14 cellular contexts compared by ENCODE assay signal in genomic region chr1:8364528-8365442, GRCh38. TPM values are rescaled to one million over a fixed set of nuclear protein-coding genes. Genes with fewer than 3 reads are reported as not detected.
DNase-seq lines count a peak whose midpoint lies in the region; ATAC-seq and TF ChIP-seq lines count a peak whose summit lies in the region.
"Had no signal": no experiment of that assay in that cellular context is flagged by ENCODE, and none has a peak within 500 bp of the region (broad histone marks: within the 10 kb centered on the region; RNA-seq: fewer than 3 reads in every experiment).

No MANE protein-coding gene starts in this region.

- H3K9me3 Mint-ChIP-seq in activated naive CD8-positive, alpha-beta T cell (ENCODE audit: low read depth), result no peaks in the 10 kb centered on the region
- H3K9me3 Mint-ChIP-seq in activated naive CD8-positive, alpha-beta T cell treated with anti-CD3 and anti-CD28 coated beads for 36 hours, result no peaks in the 10 kb centered on the region
- H3K9me3 Mint-ChIP-seq: activated naive CD8-positive, alpha-beta T cell treated with anti-CD3 and anti-CD28 coated beads, Interleukin-2, amount 10 ng/mL, durations not matched to agents 7 days and 5 days had no signal

- H3K36me3 ChIP-seq in left ventricle myocardium inferior (peaks cover 66% of the 10 kb centered on the region), psoas muscle (ENCODE audit: insufficient read depth in 1 of 2, low read depth in 1 of 2) (peaks cover 0 to 44% of the 10 kb centered on the region in 2 donors)

- intact Hi-C loops in left ventricle myocardium inferior (cut with micrococcal nuclease) (no loop called here), psoas muscle (cut with DNase I) (no loop called here)

- peak overlapping the region; percentile 94 for H3K27ac ChIP-seq in left ventricle myocardium inferior (replicated peaks)
- peak overlapping the region; percentile 63 for H3K27ac ChIP-seq in psoas muscle
- H3K27ac ChIP-seq: A549 had no signal

- H3K9me3 ChIP-seq in left ventricle myocardium inferior (replicated peaks) (no peaks in the 10 kb centered on the region), psoas muscle (no peaks in the 10 kb centered on the region)
- H3K9me3 ChIP-seq: A549 had no signal

- H3K4me3 Mint-ChIP-seq in activated naive CD8-positive, alpha-beta T cell, result no peak overlapping the region
- no peak overlapping the region for H3K4me3 Mint-ChIP-seq in activated naive CD8-positive, alpha-beta T cell treated with anti-CD3 and anti-CD28 coated beads for 36 hours
- H3K4me3 Mint-ChIP-seq: activated naive CD8-positive, alpha-beta T cell treated with anti-CD3 and anti-CD28 coated beads, Interleukin-2, amount 10 ng/mL, durations not matched to agents 7 days and 5 days had no signal

- H3K27ac Mint-ChIP-seq in activated naive CD8-positive, alpha-beta T cell, result peak overlapping the region; percentile 2
- no peak overlapping the region for H3K27ac Mint-ChIP-seq in activated naive CD8-positive, alpha-beta T cell treated with anti-CD3 and anti-CD28 coated beads for 36 hours
- H3K27ac Mint-ChIP-seq: activated naive CD8-positive, alpha-beta T cell treated with anti-CD3 and anti-CD28 coated beads, Interleukin-2, amount 10 ng/mL, durations not matched to agents 7 days and 5 days had no signal

- no peaks in the 10 kb centered on the region for H3K36me3 Mint-ChIP-seq in activated naive CD8-positive, alpha-beta T cell
- H3K36me3 Mint-ChIP-seq in activated naive CD8-positive, alpha-beta T cell treated with anti-CD3 and anti-CD28 coated beads for 36 hours, result peaks cover 3% of the 10 kb centered on the region

- no peak for TF ChIP-seq CTCF in left ventricle myocardium inferior (IDR thresholded peaks at IDR 0.05; ENCODE audit: borderline replicate concordance)
- TF ChIP-seq CTCF in psoas muscle (IDR thresholded peaks at IDR 0.05), result no peak

- no peak for DNase-seq in activated naive CD8-positive, alpha-beta T cell treated with anti-CD3 and anti-CD28 coated beads for 36 hours
- DNase-seq in left ventricle myocardium inferior (peak; percentile 71), psoas muscle (peak in 1 of 2 donors; percentile 72), dermis blood vessel endothelial cell (no peak)
- no peak for DNase-seq in activated T-cell treated with anti-CD3 and anti-CD28 coated beads, Interleukin-2, amount 50 U/mL, for 1 hour
- DNase-seq: activated naive CD8-positive, alpha-beta T cell treated with anti-CD3 and anti-CD28 coated beads, Interleukin-2, amount 10 ng/mL, durations not matched to agents 7 days and 5 days; midbrain; NCI-H187; SHP77; stimulated activated CD4-positive, alpha-beta T cell treated with anti-CD3 and anti-CD28 coated beads, Interleukin-4, amount 100 ng/mL, for 1 hour had no signal

- H3K4me1 ChIP-seq in left ventricle myocardium inferior, result peaks cover 81% of the 10 kb centered on the region
- H3K4me1 ChIP-seq in psoas muscle, result peaks cover 69% of the 10 kb centered on the region

- ATAC-seq in psoas muscle, result peak in 3 of 4 donors; percentile 11 to 47 (median 39)
- ATAC-seq in GM18519 (IDR thresholded peaks at IDR 0.05; ENCODE audit: low FRiP score, unreplicated experiment), result no peak
- ATAC-seq in esophagus mucosa, result no peak
- ATAC-seq: A549 had no signal

- no peaks in the 10 kb centered on the region for H3K27me3 Mint-ChIP-seq in activated naive CD8-positive, alpha-beta T cell
- no peaks in the 10 kb centered on the region for H3K27me3 Mint-ChIP-seq in activated naive CD8-positive, alpha-beta T cell treated with anti-CD3 and anti-CD28 coated beads for 36 hours
- H3K27me3 Mint-ChIP-seq: activated naive CD8-positive, alpha-beta T cell treated with anti-CD3 and anti-CD28 coated beads, Interleukin-2, amount 10 ng/mL, durations not matched to agents 7 days and 5 days had no signal

- peaks cover 10% of the 10 kb centered on the region for H3K4me1 Mint-ChIP-seq in activated naive CD8-positive, alpha-beta T cell (ENCODE audit: low read depth)
- peaks cover 7% of the 10 kb centered on the region for H3K4me1 Mint-ChIP-seq in activated naive CD8-positive, alpha-beta T cell treated with anti-CD3 and anti-CD28 coated beads for 36 hours

- H3K4me3 ChIP-seq in left ventricle myocardium inferior, result peak overlapping the region; percentile 31
- H3K4me3 ChIP-seq in psoas muscle, result no peak overlapping the region
- H3K4me3 ChIP-seq: A549 had no signal

- 60 to 78% (median 62%) methylated on average over 29 of the region's 29 CpGs for WGBS in psoas muscle, 3 donors

- H3K27me3 ChIP-seq in left ventricle myocardium inferior (ENCODE audit: low read depth) (no peaks in the 10 kb centered on the region), psoas muscle (ENCODE audit: insufficient read depth in 3 of 3, low read length in 2 of 3) (no peaks in the 10 kb centered on the region)

RNA-seq across cellular contexts. Expression of gene SLC45A1, which starts 46.9 kb away (rescaled TPM):
- total RNA-seq in activated naive CD8-positive, alpha-beta T cell treated with anti-CD3 and anti-CD28 coated beads for 36 hours, result under 1 TPM; 0.12 to 0.28 TPM
- 1.8 TPM for total RNA-seq in left ventricle myocardium inferior
- 1 to 10 TPM in 1 of 4 donors, under 1 TPM in 3; 0.44 to 1.4 (median 0.89) TPM for total RNA-seq in psoas muscle
- 1 to 10 TPM in 1 of 3 donors, under 1 TPM in 2; 0.60 to 1.1 (median 0.96) TPM for polyA plus RNA-seq in psoas muscle
- 1.7 TPM in 2 replicates for total RNA-seq in dermis blood vessel endothelial cell
- 0.20 TPM for total RNA-seq in esophagus mucosa

Comparison
In these comparisons a context has a peak if more than half of its experiments do, and no peak if none do; other contexts are left out.
1. ATAC-seq: peak in psoas muscle (3 of 4); none in GM18519 (single experiment) and esophagus mucosa (single experiment).